ENCODE assay signal across 20 cellular contexts in genomic region chr17:41539071-41539492, GRCh38. TPM values are rescaled to one million over a fixed set of nuclear protein-coding genes. Genes with fewer than 3 reads are reported as not detected.
A peak's percentile ranks its signal among the peaks of the same experiment; 100 is the strongest.
DNase-seq lines count a peak whose midpoint lies in the region; ATAC-seq, FAIRE-seq and TF ChIP-seq lines count a peak whose summit lies in the region.
"Had no signal": no experiment of that assay in that cellular context is flagged by ENCODE, and none has a peak within 500 bp of the region (broad histone marks: within the 10 kb centered on the region; RNA-seq: fewer than 3 reads in every experiment).

No MANE protein-coding gene starts in this region.

- no peak overlapping the region for H2BK120ac ChIP-seq in H1 (replicated peaks; ENCODE audit: low read depth, low read length)

- H3K23me2 ChIP-seq in H1 (ENCODE audit: low read depth, low read length), result no peaks in the 10 kb centered on the region

- no peaks in the 10 kb centered on the region for H3K9me2 ChIP-seq in PC-3 (replicated peaks; ENCODE audit: low read length)

- H4K91ac ChIP-seq in H1 (replicated peaks; ENCODE audit: insufficient read length, low read length), result no peak overlapping the region

- no peaks in the 10 kb centered on the region for H3K27me3 ChIP-seq in PC-3 (ENCODE audit: low read length)
- no peaks in the 10 kb centered on the region; a peak in 1 of 7 replicates for H3K27me3 ChIP-seq in H1 (replicated peaks in 1 of 4; ENCODE audit: control insufficient read depth in 3 of 4, extremely low read depth in 1 of 4, insufficient read depth in 3 of 4, low read length in 3 of 4)
- H3K27me3 ChIP-seq in osteoblast (ENCODE audit: insufficient read depth, low read length), result no peaks in the 10 kb centered on the region
- H3K27me3 ChIP-seq: BLaER1 treated with 17β-estradiol and CSF1 and Interleukin-3, amounts not matched to agents 10 nM and 100 nM had no signal

- H3K18ac ChIP-seq in H1 (ENCODE audit: extremely low read depth, low read length), result peak overlapping the region; percentile 71

- ATAC-seq in PC-3, result no peak
- ATAC-seq in activated CD8-positive, alpha-beta T cell treated with anti-CD3 and anti-CD28 coated beads for 36 hours, result no peak

- H3K4me1 ChIP-seq in PC-3 (ENCODE audit: insufficient read depth, low read length) (peaks cover 68% of the 10 kb centered on the region), H1 (replicated peaks in 1 of 4; ENCODE audit: control insufficient read depth in 3 of 4, insufficient read depth in 4 of 4, low read length in 3 of 4) (peaks cover 10 to 23% (median 16%) of the 10 kb centered on the region in 4 experiments), osteoblast (ENCODE audit: insufficient read depth, low read length) (peaks cover 19% of the 10 kb centered on the region)
- H3K4me1 ChIP-seq: BLaER1 treated with 17β-estradiol and CSF1 and Interleukin-3, amounts not matched to agents 10 nM and 100 nM had no signal

- H3F3A ChIP-seq in PC-3 (ENCODE audit: low read length, unreplicated experiment), result no peaks in the 10 kb centered on the region

- no peaks in the 10 kb centered on the region for H4K20me1 ChIP-seq in PC-3 (ENCODE audit: low read length)
- no peaks in the 10 kb centered on the region for H4K20me1 ChIP-seq in H1 (replicated peaks in 1 of 2; ENCODE audit: control insufficient read depth in 1 of 2, insufficient read depth in 2 of 2, low read length in 2 of 2)
- H4K20me1 ChIP-seq in osteoblast (ENCODE audit: insufficient read depth, low read length), result no peaks in the 10 kb centered on the region
- H4K20me1 ChIP-seq: BLaER1 treated with 17β-estradiol and CSF1 and Interleukin-3, amounts not matched to agents 10 nM and 100 nM had no signal

- no peak overlapping the region for H4K8ac ChIP-seq in H1 (ENCODE audit: extremely low read depth, insufficient read depth, low read length)

- H3K36me3 ChIP-seq in PC-3 (ENCODE audit: low read depth, low read length) (no peaks in the 10 kb centered on the region), H1 (ENCODE audit: control insufficient read depth in 2 of 4, insufficient read depth in 4 of 4, low read length in 3 of 4) (no peaks in the 10 kb centered on the region), osteoblast (ENCODE audit: insufficient read depth, low read length) (no peaks in the 10 kb centered on the region)
- H3K36me3 ChIP-seq: BLaER1 treated with 17β-estradiol and CSF1 and Interleukin-3, amounts not matched to agents 10 nM and 100 nM had no signal

- H3K27ac ChIP-seq in PC-3 (ENCODE audit: low read length), result peak overlapping the region; percentile 21
- no peak overlapping the region for H3K27ac ChIP-seq in H1 (ENCODE audit: low read depth, low read length)
- H3K27ac ChIP-seq in osteoblast (ENCODE audit: low read depth, low read length), result peak overlapping the region; percentile 40
- H3K27ac ChIP-seq: BLaER1 treated with 17β-estradiol and CSF1 and Interleukin-3, amounts not matched to agents 10 nM and 100 nM; HL-60 had no signal

- no peak overlapping the region for H3K56ac ChIP-seq in H1 (replicated peaks; ENCODE audit: insufficient read length, low read depth, low read length)

- TF ChIP-seq CTCF in PC-3 (conservative IDR thresholded peaks at IDR 0.05; ENCODE audit: low read depth, low read length) (no peak), H1 (IDR thresholded peaks at IDR 0.05; ENCODE audit: control extremely low read depth in 1 of 3, insufficient read depth in 1 of 3, low read depth in 1 of 3, low read length in 3 of 3) (no peak), osteoblast (IDR thresholded peaks at IDR 0.05; ENCODE audit: extremely low read depth, low read depth, low read length) (no peak)
- no peak for TF ChIP-seq CTCF in activated CD8-positive, alpha-beta T cell treated with anti-CD3 and anti-CD28 coated beads for 36 hours (IDR thresholded peaks at IDR 0.05)

- peak overlapping the region; percentile 93; the same call in 1 of the 2 replicates for H2BK20ac ChIP-seq in H1 (ENCODE audit: low read length)

- H3K23ac ChIP-seq in H1 (ENCODE audit: insufficient read length), result no peak overlapping the region

- no peak overlapping the region for H2AK5ac ChIP-seq in H1 (ENCODE audit: low read depth, low read length)

- H2BK5ac ChIP-seq in H1 (ENCODE audit: low read depth, low read length), result peak overlapping the region; percentile 52; the same call in 1 of the 2 replicates

- no peak for TF ChIP-seq EP300 in H1 (IDR thresholded peaks at IDR 0.05; ENCODE audit: borderline replicate concordance in 1 of 2, low read depth in 2 of 2, low read length in 2 of 2)

- no peak overlapping the region for H3K27ac Mint-ChIP-seq in activated CD8-positive, alpha-beta T cell treated with anti-CD3 and anti-CD28 coated beads for 36 hours
- no peak overlapping the region for H3K27ac Mint-ChIP-seq in T-helper 2 cell treated with Interferon-gamma antibody and Interleukin-4, amounts not matched to agents 5 μg/mL and 100 μg/mL, for 36 hours
- H3K27ac Mint-ChIP-seq: stimulated activated naive CD8-positive, alpha-beta T cell treated with anti-CD3 and anti-CD28 coated beads, Interleukin-15, Interleukin-2, amounts not matched to agents 100 ng/mL and 50 ng/mL, for 24 hours had no signal

- H3K9ac ChIP-seq in PC-3 (ENCODE audit: low read length), result no peak overlapping the region
- 0 out of 7 replicates have a peak overlapping the region, but pooled peaks of 1 of the 4 experiments have one; percentile 8 for H3K9ac ChIP-seq in H1 (replicated peaks in 1 of 4; ENCODE audit: extremely low read depth in 1 of 4, low read depth in 3 of 4, low read length in 3 of 4)
- H3K9ac ChIP-seq: BLaER1 treated with 17β-estradiol and CSF1 and Interleukin-3, amounts not matched to agents 10 nM and 100 nM had no signal

- FAIRE-seq in H1 (lab: Jason Lieb, UNC), result no peak

- H3K4me1 Mint-ChIP-seq in activated CD8-positive, alpha-beta T cell treated with anti-CD3 and anti-CD28 coated beads for 36 hours (ENCODE audit: low read depth), result no peaks in the 10 kb centered on the region
- no peaks in the 10 kb centered on the region for H3K4me1 Mint-ChIP-seq in T-helper 2 cell treated with Interferon-gamma antibody and Interleukin-4, amounts not matched to agents 5 μg/mL and 100 μg/mL, for 36 hours (ENCODE audit: low read depth)

- no peak overlapping the region for H3K4me3 Mint-ChIP-seq in activated CD8-positive, alpha-beta T cell treated with anti-CD3 and anti-CD28 coated beads for 36 hours
- H3K4me3 Mint-ChIP-seq in T-helper 2 cell treated with Interferon-gamma antibody and Interleukin-4, amounts not matched to agents 5 μg/mL and 100 μg/mL, for 36 hours, result no peak overlapping the region
- H3K4me3 Mint-ChIP-seq: stimulated activated naive CD8-positive, alpha-beta T cell treated with anti-CD3 and anti-CD28 coated beads, Interleukin-15, Interleukin-2, amounts not matched to agents 100 ng/mL and 50 ng/mL, for 24 hours had no signal

- H3K9me3 ChIP-seq in PC-3 (ENCODE audit: low read length) (no peaks in the 10 kb centered on the region), H1 (ENCODE audit: insufficient read depth in 2 of 2, low read depth in 1 of 2, low read length in 1 of 2) (no peaks in the 10 kb centered on the region), osteoblast (ENCODE audit: low read depth, low read length) (no peaks in the 10 kb centered on the region)
- H3K9me3 ChIP-seq: BLaER1 treated with 17β-estradiol and CSF1 and Interleukin-3, amounts not matched to agents 10 nM and 100 nM had no signal

- DNase-seq in ELF-1 (ENCODE audit: low read depth, low spot score) (peak; percentile 65), PC-3 (no peak), H1 (ENCODE audit: low read depth in 1 of 2, low spot score in 2 of 2) (no peak), osteoblast (ENCODE audit: insufficient read length, low spot score, missing footprints) (peak; percentile 49), DMS 273 (lab: John Stamatoyannopoulos, UW; ENCODE audit: unreplicated experiment) (no peak), AG08395 (ENCODE audit: low spot score) (no peak)
- DNase-seq in activated CD8-positive, alpha-beta T cell treated with anti-CD3 and anti-CD28 coated beads for 36 hours, result no peak
- DNase-seq in T-helper 2 cell treated with Interferon-gamma antibody and Interleukin-4, amounts not matched to agents 5 μg/mL and 100 μg/mL, for 36 hours (ENCODE audit: low spot score), result no peak
- DNase-seq: activated CD4-positive, alpha-beta T cell treated with anti-CD3 and anti-CD28 coated beads for 4 hours; activated naive CD4-positive, alpha-beta T cell treated with anti-CD3 and anti-CD28 coated beads, Interleukin-2, amount 50 U/mL, for 16 hours; activated T-cell treated with anti-CD3 and anti-CD28 coated beads for 4 hours; caudate nucleus; effector memory CD4-positive, alpha-beta T cell; foreskin melanocyte; NCI-H2029 treated with DMSO at 0.1 percent for 48 hours; occipital lobe had no signal

- H2BK12ac ChIP-seq in H1 (ENCODE audit: low read depth, low read length), result peak overlapping the region; percentile 71

- no peak for TF ChIP-seq RAD21 in H1 (IDR thresholded peaks at IDR 0.05 in 1 of 2, conservative IDR thresholded peaks at IDR 0.05 in 1 of 2; ENCODE audit: low read depth in 2 of 2, low read length in 2 of 2)

- H3K79me1 ChIP-seq in H1 (ENCODE audit: low read depth, low read length), result no peaks in the 10 kb centered on the region

- no peak overlapping the region for H3K4ac ChIP-seq in H1 (replicated peaks; ENCODE audit: insufficient read length, low read depth, low read length)

- peaks cover 9% of the 10 kb centered on the region for H3K27me3 Mint-ChIP-seq in activated CD8-positive, alpha-beta T cell treated with anti-CD3 and anti-CD28 coated beads for 36 hours
- peaks cover 10% of the 10 kb centered on the region for H3K27me3 Mint-ChIP-seq in T-helper 2 cell treated with Interferon-gamma antibody and Interleukin-4, amounts not matched to agents 5 μg/mL and 100 μg/mL, for 36 hours (ENCODE audit: low read depth)

- 0 out of 2 replicates have a peak, but pooled peaks cover 5% of the 10 kb centered on the region for H3K79me2 ChIP-seq in PC-3 (ENCODE audit: low read length)
- no peaks in the 10 kb centered on the region for H3K79me2 ChIP-seq in H1 (ENCODE audit: control insufficient read depth in 1 of 2, insufficient read depth in 2 of 2, low read length in 2 of 2)
- no peaks in the 10 kb centered on the region for H3K79me2 ChIP-seq in osteoblast (ENCODE audit: insufficient read depth, low read length)

- no peaks in the 10 kb centered on the region for H3K36me3 Mint-ChIP-seq in activated CD8-positive, alpha-beta T cell treated with anti-CD3 and anti-CD28 coated beads for 36 hours (ENCODE audit: low read depth)
- H3K36me3 Mint-ChIP-seq in T-helper 2 cell treated with Interferon-gamma antibody and Interleukin-4, amounts not matched to agents 5 μg/mL and 100 μg/mL, for 36 hours (ENCODE audit: low read depth), result no peaks in the 10 kb centered on the region

- H3K9me3 Mint-ChIP-seq in activated CD8-positive, alpha-beta T cell treated with anti-CD3 and anti-CD28 coated beads for 36 hours, result no peaks in the 10 kb centered on the region
- H3K9me3 Mint-ChIP-seq in T-helper 2 cell treated with Interferon-gamma antibody and Interleukin-4, amounts not matched to agents 5 μg/mL and 100 μg/mL, for 36 hours, result no peaks in the 10 kb centered on the region
- H3K9me3 Mint-ChIP-seq: stimulated activated naive CD8-positive, alpha-beta T cell treated with anti-CD3 and anti-CD28 coated beads, Interleukin-15, Interleukin-2, amounts not matched to agents 100 ng/mL and 50 ng/mL, for 24 hours had no signal

- WGBS in H1 (ENCODE audit: extremely low coverage in 1 of 2, insufficient coverage in 1 of 2, insufficient read length in 1 of 2, insufficient replicate concordance in 2 of 2, low coverage in 1 of 2, low lambda C conversion rate in 2 of 2, missing lambda C conversion rate in 1 of 2), 2 experiments, result 75% methylated on average over 5 of the region's 5 CpGs; no CpG with 5 or more reads in 1 of the 2 experiments

- H3K4me3 ChIP-seq in PC-3 (ENCODE audit: low read length), result no peak overlapping the region
- no peak overlapping the region for H3K4me3 ChIP-seq in H1 (ENCODE audit: extremely low read depth in 1 of 4, insufficient read depth in 2 of 4, low read depth in 3 of 4, low read length in 4 of 4)
- no peak overlapping the region for H3K4me3 ChIP-seq in osteoblast (ENCODE audit: insufficient read depth, low read length)
- H3K4me3 ChIP-seq: BLaER1 treated with 17β-estradiol and CSF1 and Interleukin-3, amounts not matched to agents 10 nM and 100 nM had no signal

- no TSS peak for BruUV-seq in PC-3 (replicated peaks; lab: Mats Ljungman, UMichigan)

- H3K14ac ChIP-seq in H1 (ENCODE audit: insufficient read length), result no peak overlapping the region

- CTCF ChIA-PET in PC-3 (lab: Charles Lee), result no interaction called here
- CTCF ChIA-PET in H1 (lab: Charles Lee; ENCODE audit: partially characterized antibody), result interaction anchor here (0.7 to 15.1 kb wide), 3 partner anchors 10 to 89 kb away, joined by 3 to 427 read pairs (median 48); partner anchors contain the start of genes KRT13, KRT35 and KRT36
- CTCF ChIA-PET in activated CD8-positive, alpha-beta T cell treated with anti-CD3 and anti-CD28 coated beads for 36 hours (lab: Charles Lee), result no interaction called here

- TF ChIP-seq POLR2A in H1 (IDR thresholded peaks at IDR 0.05; ENCODE audit: control extremely low read depth in 1 of 2, low read depth in 2 of 2, low read length in 2 of 2), result no peak

- POLR2A ChIA-PET in PC-3 (lab: Charles Lee; ENCODE audit: unreplicated experiment), result no interaction called here
- POLR2A ChIA-PET in H1 (lab: Charles Lee; ENCODE audit: partially characterized antibody), result interaction anchor here (16.2 kb wide), 1 partner anchor 13 kb away, joined by 293 read pairs; the partner anchor contains the start of gene KRT19
- POLR2A ChIA-PET in activated CD8-positive, alpha-beta T cell treated with anti-CD3 and anti-CD28 coated beads for 36 hours (lab: Charles Lee), result no interaction called here

- H4K5ac ChIP-seq in H1 (ENCODE audit: insufficient read length, low read depth, low read length), result peak overlapping the region; percentile 2

- H2AFZ ChIP-seq in PC-3 (ENCODE audit: low read length) (no peak overlapping the region), H1 (ENCODE audit: low read length) (no peak overlapping the region), osteoblast (ENCODE audit: low read length) (peak overlapping the region; percentile 75)

- intact Hi-C loops in PC-3 (cut with micrococcal nuclease), result no loop called here
- intact Hi-C loops in activated CD8-positive, alpha-beta T cell treated with anti-CD3 and anti-CD28 coated beads for 36 hours (cut with micrococcal nuclease), result no loop called here

- H3K4me2 ChIP-seq in PC-3 (ENCODE audit: low read length) (peak overlapping the region; percentile 33), H1 (ENCODE audit: insufficient read depth in 1 of 2, low read depth in 2 of 2, low read length in 2 of 2) (peak overlapping the region in 1 of 2 experiments; percentile 26; a peak in 1 of 4 replicates), osteoblast (ENCODE audit: insufficient read depth, low read length) (peak overlapping the region; percentile 33)
- H3K4me2 ChIP-seq: BLaER1 treated with 17β-estradiol and CSF1 and Interleukin-3, amounts not matched to agents 10 nM and 100 nM had no signal

- H2BK15ac ChIP-seq in H1 (ENCODE audit: low read length), result peak overlapping the region; percentile 83; the same call in 1 of the 2 replicates

RNA-seq across cellular contexts. Expression of gene KRT19, which starts 11.0 kb away (rescaled TPM):
- total RNA-seq in PC-3 (2014; rRNA removed) (2,299 and 2,451 TPM in 2 replicates), osteoblast (68.8 and 69.0 TPM in 2 replicates)
- total RNA-seq in H1 (2021; fragmentation: NEBNext Ultra II Directional; extraction: Animal tissue kit (Norgen Biotek cat#: 25700)), result 122 and 137 TPM in 2 replicates
- polyA plus RNA-seq in H1 (2011; rRNA removed), result 120 and 192 TPM in 2 replicates
- 174 TPM for polyA plus RNA-seq in H1 (2011; cell fraction: cytosol; rRNA removed)
- polyA plus RNA-seq in H1 (2011; cell fraction: nucleus; rRNA removed), result 160 TPM
- 117 to 161 TPM (median 152 TPM) in 4 replicates for polyA plus RNA-seq in H1 (2012, experiment 1 of 2)
- polyA plus RNA-seq in H1 (2012, experiment 2 of 2), result 165 TPM
- 70.3 TPM for polyA plus RNA-seq in H1 (2013, experiment 1 of 2)
- polyA plus RNA-seq in H1 (2013, experiment 2 of 2), result 64.2 TPM
- 68.0 and 81.3 TPM in 2 replicates for polyA minus RNA-seq in H1 (2011; rRNA and poly(A)+ RNA removed)
- polyA minus RNA-seq in H1 (2011; cell fraction: cytosol; rRNA and poly(A)+ RNA removed), result 95.6 TPM
- 73.2 TPM for polyA minus RNA-seq in H1 (2011; cell fraction: nucleus; rRNA and poly(A)+ RNA removed)
- not detected for total RNA-seq in activated CD8-positive, alpha-beta T cell treated with anti-CD3 and anti-CD28 coated beads for 36 hours

RNA-seq across cellular contexts. Expression of gene KRT15, which starts 20.4 kb away (rescaled TPM):
- total RNA-seq in PC-3 (2014; rRNA removed), result 121 and 144 TPM in 2 replicates
- total RNA-seq in H1 (2021; fragmentation: NEBNext Ultra II Directional; extraction: Animal tissue kit (Norgen Biotek cat#: 25700)), result 0.13 and 0.21 TPM in 2 replicates
- polyA plus RNA-seq in H1 (2011; rRNA removed), result 0.09 and 0.11 TPM in 2 replicates
- 0.16 TPM for polyA plus RNA-seq in H1 (2011; cell fraction: cytosol; rRNA removed)
- 0.47 TPM for polyA plus RNA-seq in H1 (2011; cell fraction: nucleus; rRNA removed)
- 0.17 to 0.40 TPM (median 0.23 TPM) in 4 replicates for polyA plus RNA-seq in H1 (2012, experiment 1 of 2)
- not detected for polyA plus RNA-seq in H1 (2012, experiment 2 of 2)
- polyA plus RNA-seq in H1 (2013, experiment 1 of 2), result 0.04 TPM
- polyA plus RNA-seq in H1 (2013, experiment 2 of 2), result 0.42 TPM
- 0.20 and 0.25 TPM in 2 replicates for polyA minus RNA-seq in H1 (2011; rRNA and poly(A)+ RNA removed)
- polyA minus RNA-seq in H1 (2011; cell fraction: cytosol; rRNA and poly(A)+ RNA removed), result not detected
- polyA minus RNA-seq in H1 (2011; cell fraction: nucleus; rRNA and poly(A)+ RNA removed), result 0.80 TPM
- total RNA-seq in osteoblast, result 0.59 and 0.72 TPM in 2 replicates
- total RNA-seq in activated CD8-positive, alpha-beta T cell treated with anti-CD3 and anti-CD28 coated beads for 36 hours, result not detected
- total RNA-seq: mesenteric fat pad had no signal

RNA-seq across cellular contexts. Expression of gene KRT9, which starts 32.8 kb away (rescaled TPM):
- total RNA-seq in PC-3 (2014; rRNA removed) (1.0 TPM in 1 of 2 replicates, not detected in the other), osteoblast (not detected in 2 replicates)
- total RNA-seq in H1 (2021; fragmentation: NEBNext Ultra II Directional; extraction: Animal tissue kit (Norgen Biotek cat#: 25700)), result not detected in 2 replicates
- polyA plus RNA-seq in H1 (2011; rRNA removed), result not detected in 2 replicates
- not detected for polyA plus RNA-seq in H1 (2011; cell fraction: cytosol; rRNA removed)
- not detected for polyA plus RNA-seq in H1 (2011; cell fraction: nucleus; rRNA removed)
- not detected in 4 replicates for polyA plus RNA-seq in H1 (2012, experiment 1 of 2)
- polyA plus RNA-seq in H1 (2012, experiment 2 of 2), result not detected
- not detected for polyA plus RNA-seq in H1 (2013, experiment 1 of 2)
- polyA plus RNA-seq in H1 (2013, experiment 2 of 2), result not detected
- not detected in 2 replicates for polyA minus RNA-seq in H1 (2011; rRNA and poly(A)+ RNA removed)
- polyA minus RNA-seq in H1 (2011; cell fraction: cytosol; rRNA and poly(A)+ RNA removed), result not detected
- polyA minus RNA-seq in H1 (2011; cell fraction: nucleus; rRNA and poly(A)+ RNA removed), result not detected
- total RNA-seq in activated CD8-positive, alpha-beta T cell treated with anti-CD3 and anti-CD28 coated beads for 36 hours, result not detected
- total RNA-seq: mesenteric fat pad, occipital lobe had no signal

RNA-seq across cellular contexts. Expression of gene KRT13, which starts 33.7 kb away (rescaled TPM):
- total RNA-seq in PC-3 (2014; rRNA removed) (1.4 TPM in 2 replicates), osteoblast (not detected in 2 replicates)
- not detected in 2 replicates for total RNA-seq in H1 (2021; fragmentation: NEBNext Ultra II Directional; extraction: Animal tissue kit (Norgen Biotek cat#: 25700))
- polyA plus RNA-seq in H1 (2011; rRNA removed), result 0.09 and 0.17 TPM in 2 replicates
- not detected for polyA plus RNA-seq in H1 (2011; cell fraction: cytosol; rRNA removed)
- polyA plus RNA-seq in H1 (2011; cell fraction: nucleus; rRNA removed), result not detected
- polyA plus RNA-seq in H1 (2012, experiment 1 of 2), result not detected in 4 replicates
- not detected for polyA plus RNA-seq in H1 (2012, experiment 2 of 2)
- polyA plus RNA-seq in H1 (2013, experiment 1 of 2), result not detected
- polyA plus RNA-seq in H1 (2013, experiment 2 of 2), result not detected
- polyA minus RNA-seq in H1 (2011; rRNA and poly(A)+ RNA removed), result not detected in 2 replicates
- not detected for polyA minus RNA-seq in H1 (2011; cell fraction: cytosol; rRNA and poly(A)+ RNA removed)
- not detected for polyA minus RNA-seq in H1 (2011; cell fraction: nucleus; rRNA and poly(A)+ RNA removed)
- not detected for total RNA-seq in activated CD8-positive, alpha-beta T cell treated with anti-CD3 and anti-CD28 coated beads for 36 hours
- total RNA-seq: mesenteric fat pad had no signal

RNA-seq across cellular contexts. Expression of gene KRT14, which starts 47.6 kb away (rescaled TPM):
- total RNA-seq in PC-3 (2014; rRNA removed) (0.15 TPM in 1 of 2 replicates, not detected in the other), osteoblast (12.3 and 23.0 TPM in 2 replicates)
- not detected in 2 replicates for total RNA-seq in H1 (2021; fragmentation: NEBNext Ultra II Directional; extraction: Animal tissue kit (Norgen Biotek cat#: 25700))
- polyA plus RNA-seq in H1 (2011; rRNA removed), result 0.13 and 0.35 TPM in 2 replicates
- polyA plus RNA-seq in H1 (2011; cell fraction: cytosol; rRNA removed), result not detected
- polyA plus RNA-seq in H1 (2011; cell fraction: nucleus; rRNA removed), result not detected
- polyA plus RNA-seq in H1 (2012, experiment 1 of 2), result not detected in 4 replicates
- polyA plus RNA-seq in H1 (2012, experiment 2 of 2), result not detected
- not detected for polyA plus RNA-seq in H1 (2013, experiment 1 of 2)
- polyA plus RNA-seq in H1 (2013, experiment 2 of 2), result not detected
- 0.16 and 0.61 TPM in 2 replicates for polyA minus RNA-seq in H1 (2011; rRNA and poly(A)+ RNA removed)
- not detected for polyA minus RNA-seq in H1 (2011; cell fraction: cytosol; rRNA and poly(A)+ RNA removed)
- polyA minus RNA-seq in H1 (2011; cell fraction: nucleus; rRNA and poly(A)+ RNA removed), result not detected
- total RNA-seq in activated CD8-positive, alpha-beta T cell treated with anti-CD3 and anti-CD28 coated beads for 36 hours, result not detected

Comparison
In these comparisons a context has a peak if more than half of its experiments do, and no peak if none do; other contexts are left out.
1. DNase-seq: peak in ELF-1 (single experiment) and osteoblast (single experiment); none in PC-3 (single experiment), H1 (0 of 2), DMS 273 (single experiment), activated CD8-positive, alpha-beta T cell treated with anti-CD3 and anti-CD28 coated beads for 36 hours (single experiment), T-helper 2 cell treated with Interferon-gamma antibody and Interleukin-4, amounts not matched to agents 5 μg/mL and 100 μg/mL, for 36 hours (single experiment) and AG08395 (single experiment).
2. RNA of gene KRT19, which starts 11.0 kb away (total RNA-seq): 2,299 to 2,451 TPM in PC-3, 122 to 137 TPM in H1 and 68.8 to 69.0 TPM in osteoblast; not detected in activated CD8-positive, alpha-beta T cell treated with anti-CD3 and anti-CD28 coated beads for 36 hours; every median in the first group is over 10 times any median in the second.
3. RNA of gene KRT15, which starts 20.4 kb away (total RNA-seq): 121 to 144 TPM in PC-3; 0.59 to 0.72 TPM in osteoblast, 0.13 to 0.21 TPM in H1 and not detected in activated CD8-positive, alpha-beta T cell treated with anti-CD3 and anti-CD28 coated beads for 36 hours; every median in the first group is over 10 times any median in the second.